Comparison of ENCODE assay signal across 8 cellular contexts in the genomic region with DNA sequence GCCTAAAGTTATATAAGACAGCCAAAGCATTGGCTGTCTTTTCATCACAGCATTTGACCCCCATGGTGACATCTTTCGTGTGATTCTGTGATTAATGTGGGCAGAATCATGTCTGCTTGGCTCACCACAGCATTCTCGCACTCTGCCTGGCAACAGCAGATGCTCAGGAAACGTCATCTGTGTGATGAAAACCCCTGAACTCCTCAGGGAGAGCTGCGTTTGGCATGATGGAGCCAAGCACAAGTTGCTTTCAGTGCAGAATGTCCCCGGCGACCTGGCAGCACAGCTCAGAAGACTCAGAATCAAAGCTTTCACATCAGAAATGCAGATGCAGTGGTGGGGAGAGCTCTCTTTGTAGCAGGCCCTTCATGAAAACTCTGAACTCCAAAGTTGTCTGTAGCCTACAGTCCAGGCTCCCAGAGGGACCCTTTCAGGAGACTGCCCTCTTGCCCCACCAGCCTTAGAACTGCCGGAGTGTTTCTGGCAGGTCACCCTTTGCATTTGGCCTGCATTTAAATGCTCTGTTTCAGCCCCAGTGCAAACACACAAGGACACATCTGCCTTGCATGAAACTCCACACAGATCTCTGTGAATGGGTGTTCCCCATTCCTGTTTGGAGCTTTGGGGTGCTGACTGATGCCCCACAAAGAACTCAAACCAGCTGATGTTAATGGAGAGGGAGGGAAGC.
A peak's percentile ranks its signal among the peaks of the same experiment; 100 is the strongest.
DNase-seq lines count a peak whose midpoint lies in the region; ATAC-seq, FAIRE-seq and TF ChIP-seq lines count a peak whose summit lies in the region.

No MANE protein-coding gene starts in this region.

- TF ChIP-seq EP300 in HepG2 (IDR thresholded peaks at IDR 0.05; ENCODE audit: low read depth in 2 of 2, low read length in 2 of 2) (no peak), HepG2 (CRISPR knock-in tag; IDR thresholded peaks at IDR 0.05; ENCODE audit: borderline replicate concordance) (no peak)

- no peaks in the 10 kb centered on the region for H4K20me1 ChIP-seq in HepG2 (ENCODE audit: insufficient read depth, low read length)

- no peak overlapping the region for H3K4me3 ChIP-seq in HepG2 (replicated peaks in 1 of 3; ENCODE audit: insufficient read depth in 1 of 3, low read depth in 2 of 3, low read length in 3 of 3)
- no peak overlapping the region for H3K4me3 ChIP-seq in right lobe of liver
- no peak overlapping the region for H3K4me3 ChIP-seq in cardiac muscle cell
- H3K4me3 ChIP-seq in aorta (ENCODE audit: low read length in 2 of 2), result no peak overlapping the region

- in situ Hi-C loops in HepG2 (cut with HindIII; ENCODE audit: extremely low pct_ligation_motif_present, low pct_unique_long_range_greater_than_20kb), result no loop called here

- TF ChIP-seq POLR2A in HepG2 (IDR thresholded peaks at IDR 0.05; ENCODE audit: insufficient read depth in 1 of 2, low read depth in 2 of 2, low read length in 2 of 2) (no peak), right lobe of liver (IDR thresholded peaks at IDR 0.05) (no peak)

- intact Hi-C loops in HepG2 (cut with micrococcal nuclease; ENCODE audit: unreplicated experiment), result no loop called here
- intact Hi-C loops in right lobe of liver (cut with DNase I), result no loop called here
- intact Hi-C loops in aorta (cut with DNase I), result no loop called here

- DNase-seq in HepG2 (ENCODE audit: low spot score) (no peak), right lobe of liver (no peak), cardiac muscle cell (ENCODE audit: low read depth in 1 of 2, low spot score in 1 of 2) (peak in 1 of 2 donors; percentile 57), aorta (peak; percentile 70 to 91), T1000 (lab: John Stamatoyannopoulos, UW) (no peak), NCI-H2029 (lab: John Stamatoyannopoulos, UW) (no peak), UCSD-AML1 (lab: John Stamatoyannopoulos, UW; ENCODE audit: unreplicated experiment) (no peak)

- POLR2A ChIA-PET in HepG2 (lab: Yijun Ruan, JAX), result no interaction called here

- H3K27ac ChIP-seq in HepG2 (ENCODE audit: extremely low read length, insufficient read depth, low read length) (no peak overlapping the region), right lobe of liver (no peak overlapping the region), cardiac muscle cell (peak overlapping the region; percentile 56), aorta (ENCODE audit: low read depth in 1 of 2, low read length in 2 of 2) (peak overlapping the region; percentile 11 to 28)

- ATAC-seq in HepG2, result no peak
- ATAC-seq in right lobe of liver, result no peak
- ATAC-seq in HG03575 (IDR thresholded peaks at IDR 0.05; ENCODE audit: extremely low read depth, insufficient number of reproducible peaks, low FRiP score, unreplicated experiment), result peak; percentile 74
- peak; percentile 87 for ATAC-seq in aorta (ENCODE audit: low FRiP score)

- H3K27me3 ChIP-seq in HepG2 (ENCODE audit: control insufficient read depth in 1 of 2, insufficient read depth in 2 of 2, low read length in 2 of 2) (no peaks in the 10 kb centered on the region; a peak in 2 of 5 replicates), right lobe of liver (no peaks in the 10 kb centered on the region), cardiac muscle cell (no peaks in the 10 kb centered on the region), aorta (ENCODE audit: control insufficient read depth in 1 of 2, insufficient read depth in 2 of 2, low read length in 1 of 2) (no peaks in the 10 kb centered on the region)

- WGBS in HepG2 (ENCODE audit: low lambda C conversion rate), result 5% methylated on average over 6 of the region's 7 CpGs
- WGBS in right lobe of liver (ENCODE audit: insufficient coverage, low coverage, low lambda C conversion rate, missing lambda C conversion rate), result 48% methylated on average over 4 of the region's 7 CpGs
- WGBS in aorta, 2 donors, result 0 to 5% methylated on average over 7 of the region's 7 CpGs

- CTCF ChIA-PET in HepG2 (lab: Yijun Ruan, JAX; ENCODE audit: low intra/inter-chr PET ratio, low total read pairs), result no interaction called here

- no peak overlapping the region for H3K4me2 ChIP-seq in HepG2 (ENCODE audit: low read depth, low read length)

- no peaks in the 10 kb centered on the region for H3K79me2 ChIP-seq in HepG2 (ENCODE audit: insufficient read depth, low read length)

- FAIRE-seq in HepG2 (lab: Jason Lieb, UNC), result no peak

- no peaks in the 10 kb centered on the region for H3K4me1 ChIP-seq in HepG2 (ENCODE audit: insufficient read depth, low read length)
- H3K4me1 ChIP-seq in right lobe of liver, result no peaks in the 10 kb centered on the region
- peaks cover 13% of the 10 kb centered on the region for H3K4me1 ChIP-seq in cardiac muscle cell (ENCODE audit: low read depth)
- peaks cover 0 to 5% of the 10 kb centered on the region in 2 donors for H3K4me1 ChIP-seq in aorta (ENCODE audit: control insufficient read depth in 1 of 2, insufficient read depth in 2 of 2, low read length in 2 of 2)

- no peak overlapping the region for H2AFZ ChIP-seq in HepG2 (ENCODE audit: low read length)

- H3K9me3 ChIP-seq in HepG2 (ENCODE audit: low read length), result no peaks in the 10 kb centered on the region
- no peaks in the 10 kb centered on the region for H3K9me3 ChIP-seq in right lobe of liver
- H3K9me3 ChIP-seq in cardiac muscle cell (ENCODE audit: low read depth), result no peaks in the 10 kb centered on the region
- no peaks in the 10 kb centered on the region for H3K9me3 ChIP-seq in aorta (ENCODE audit: control insufficient read depth, low read length)

- H3K9ac ChIP-seq in HepG2 (ENCODE audit: insufficient read depth, low read depth, low read length), result no peak overlapping the region

- no peak for TF ChIP-seq RAD21 in HepG2 (CRISPR knock-in tag; IDR thresholded peaks at IDR 0.05)

- BruUV-seq in HepG2 (replicated peaks; lab: Mats Ljungman, UMichigan), result no TSS peak

- H3K36me3 ChIP-seq in HepG2 (replicated peaks in 1 of 2; ENCODE audit: control insufficient read depth in 1 of 2, insufficient read depth in 2 of 2, low read length in 2 of 2), result no peaks in the 10 kb centered on the region
- no peaks in the 10 kb centered on the region for H3K36me3 ChIP-seq in right lobe of liver
- H3K36me3 ChIP-seq in cardiac muscle cell, result no peaks in the 10 kb centered on the region
- H3K36me3 ChIP-seq in aorta (ENCODE audit: control insufficient read depth in 1 of 2, insufficient read depth in 2 of 2, low read length in 1 of 2), result no peaks in the 10 kb centered on the region

- TF ChIP-seq CTCF in HepG2 (CRISPR knock-in tag; IDR thresholded peaks at IDR 0.05), result no peak
- no peak for TF ChIP-seq CTCF in right lobe of liver (IDR thresholded peaks at IDR 0.05)
- no peak for TF ChIP-seq CTCF in cardiac muscle cell (IDR thresholded peaks at IDR 0.05; ENCODE audit: low read depth, low read length)

TF ChIP-seq in HepG2, 621 proteins besides CTCF, POLR2A, EP300 and RAD21:
- TF ChIP-seq RFX5 (IDR thresholded peaks at IDR 0.05; ENCODE audit: low read depth, low read length) (peak; percentile 93), ZFP36 (IDR thresholded peaks at IDR 0.05; ENCODE audit: borderline replicate concordance, low read depth, low read length, partially characterized antibody) (no peak)
TF ChIP-seq in HepG2: peak in this region for 1.

Comparison
In these comparisons a context has a peak if more than half of its experiments do, and no peak if none do; other contexts are left out.
1. ATAC-seq: peak in HG03575 (single experiment) and aorta (single experiment); none in HepG2 (single experiment) and right lobe of liver (0 of 4).
2. DNase-seq: peak in aorta (2 of 2); none in HepG2 (single experiment), right lobe of liver (0 of 3), T1000 (single experiment), NCI-H2029 (single experiment) and UCSD-AML1 (single experiment).
3. H3K27ac ChIP-seq: peak in cardiac muscle cell (single experiment) and aorta (2 of 2); none in HepG2 (single experiment) and right lobe of liver (0 of 3).